16 cellular contexts compared by ENCODE assay signal in the genomic region with DNA sequence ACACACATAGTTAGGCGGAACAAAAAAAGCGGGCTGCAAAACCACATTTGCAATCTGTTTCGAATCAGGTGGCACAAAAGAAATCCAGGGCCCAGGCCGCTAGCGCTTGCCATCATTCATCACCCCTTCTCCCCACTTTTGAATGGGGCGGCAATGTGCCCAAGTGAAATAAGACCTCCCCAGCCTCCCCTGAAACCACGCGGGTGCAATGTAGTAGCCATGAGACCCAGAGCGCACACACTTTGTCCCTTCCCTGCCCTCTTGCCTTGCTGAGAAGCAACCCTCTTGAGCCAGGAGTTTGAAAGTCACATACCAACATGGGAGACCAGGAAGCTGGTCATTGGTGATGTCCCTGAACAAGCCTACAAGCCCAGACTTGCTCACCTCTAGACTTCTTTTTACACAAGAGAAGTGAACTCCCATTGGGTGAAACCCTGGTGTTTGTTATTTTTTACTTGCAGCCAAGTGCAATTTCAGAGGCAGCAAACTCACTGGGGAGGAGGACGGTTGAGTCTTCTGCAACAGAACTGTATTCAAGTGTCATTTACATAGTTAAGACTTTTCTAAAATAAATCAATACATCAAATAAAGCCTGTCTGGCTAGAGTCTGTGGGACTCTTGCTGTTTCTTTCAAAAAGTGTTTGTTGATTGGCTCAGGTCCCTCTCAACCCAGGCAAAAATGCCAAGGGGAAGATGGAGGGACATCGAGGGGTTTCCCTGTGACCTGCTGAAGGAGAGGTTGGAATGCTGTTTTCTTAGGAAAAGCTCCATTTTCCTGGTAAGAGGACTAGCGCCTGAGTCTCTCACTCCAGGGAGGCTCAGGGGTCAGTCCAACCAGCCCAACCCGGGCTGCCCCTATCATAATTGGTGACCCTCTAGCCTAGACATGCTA.
A peak's percentile ranks its signal among the peaks of the same experiment; 100 is the strongest.
DNase-seq lines count a peak whose midpoint lies in the region; ATAC-seq lines count a peak whose summit lies in the region.
"Had no signal": no experiment of that assay in that cellular context is flagged by ENCODE, and none has a peak within 500 bp of the region (broad histone marks: within the 10 kb centered on the region; RNA-seq: fewer than 3 reads in every experiment).

No MANE protein-coding gene starts in this region.

- H3K9ac ChIP-seq in trophoblast cell (ENCODE audit: low read length): no peak overlapping the region

- peaks cover 9% of the 10 kb centered on the region for H3K79me1 ChIP-seq in trophoblast cell (ENCODE audit: low read length)

- H2BK5ac ChIP-seq in trophoblast cell (ENCODE audit: low read depth, low read length, poor library complexity): no peak overlapping the region

- no peak overlapping the region for H3K23ac ChIP-seq in trophoblast cell (ENCODE audit: low read length)

- H2BK12ac ChIP-seq in trophoblast cell (ENCODE audit: low read length): peak overlapping the region; percentile 6

- no CpG with 5 or more reads among the region's 13 CpGs for WGBS in trophoblast cell (ENCODE audit: extremely low coverage, insufficient coverage, insufficient read length)

- no peak overlapping the region for H3K4me3 ChIP-seq in trophoblast cell (ENCODE audit: low read depth, low read length)
- H3K4me3 ChIP-seq: lung, tibial nerve had no signal

- no peak overlapping the region for H3K4me2 ChIP-seq in trophoblast cell (ENCODE audit: low read length)

- H3K27me3 ChIP-seq in trophoblast cell (ENCODE audit: insufficient read depth, low read length): no peaks in the 10 kb centered on the region
- H3K27me3 ChIP-seq: tibial nerve had no signal

- in situ Hi-C loops in ACHN (cut with HindIII; ENCODE audit: low pct_ligation_motif_present, low pct_unique_long_range_greater_than_20kb, low sequenced_read_pairs): no loop called here

- peak overlapping the region; percentile 25 for H3K14ac ChIP-seq in trophoblast cell (ENCODE audit: low read length)

- peak overlapping the region; percentile 64 for H2AK5ac ChIP-seq in trophoblast cell (ENCODE audit: low read length)

- H3K4ac ChIP-seq in trophoblast cell (ENCODE audit: low read depth, low read length): no peak overlapping the region

- peak overlapping the region; percentile 24 for H4K8ac ChIP-seq in trophoblast cell (ENCODE audit: low read depth, low read length)

- no peak for ATAC-seq in HG02763 (IDR thresholded peaks at IDR 0.05; ENCODE audit: unreplicated experiment)
- ATAC-seq: CD8-positive, alpha-beta T cell; SK-N-SH treated with all-trans-retinoic acid at 6 μM for 48 hours had no signal

- H3K27ac ChIP-seq in trophoblast cell (ENCODE audit: low read depth, low read length): peak overlapping the region; percentile 57
- H3K27ac ChIP-seq: tibial nerve, WERI-Rb-1 had no signal

- H4K12ac ChIP-seq in trophoblast cell (ENCODE audit: low read depth, low read length): no peak overlapping the region

- peak; percentile 70 for DNase-seq in DMS53 (lab: John Stamatoyannopoulos, UW)
- no peak for DNase-seq in DMS53 treated with DMSO at 0.1 percent for 48 hours (lab: John Stamatoyannopoulos, UW; ENCODE audit: unreplicated experiment)
- peak; percentile 2 for DNase-seq in NCI-H128 (lab: John Stamatoyannopoulos, UW; ENCODE audit: unreplicated experiment)
- peak; percentile 20 for DNase-seq in T1000 (lab: John Stamatoyannopoulos, UW)
- DNase-seq in trophoblast cell: peak in 1 of 2 donors; percentile 58
- no peak for DNase-seq in EL
- DNase-seq in ACHN: no peak
- DNase-seq: activated gamma-delta T cell treated with Interleukin-2 at 50 U/mL for 16 hours; CD8-positive, alpha-beta T cell; NCI-H1092 treated with DMSO at 0.1 percent for 48 hours; stimulated activated CD8-positive, alpha-beta memory T cell treated with anti-CD3 and anti-CD28 coated beads, Interleukin-4, amount 100 ng/mL, for 48 hours; WERI-Rb-1 had no signal

- no peaks in the 10 kb centered on the region for H3K79me2 ChIP-seq in trophoblast cell (ENCODE audit: control insufficient read depth, insufficient read depth, low read length, poor library complexity)

- peak overlapping the region; percentile 81 for H4K91ac ChIP-seq in trophoblast cell (ENCODE audit: low read depth, low read length)

- no peaks in the 10 kb centered on the region for H3K36me3 ChIP-seq in trophoblast cell (ENCODE audit: control insufficient read depth in 1 of 2, insufficient read depth in 2 of 2, low read length in 2 of 2)
- H3K36me3 ChIP-seq: tibial nerve, WERI-Rb-1 had no signal

- peak overlapping the region; percentile 45 for H2BK120ac ChIP-seq in trophoblast cell (ENCODE audit: insufficient read depth, low read length, poor library complexity)

- H3K4me1 ChIP-seq in trophoblast cell (ENCODE audit: control insufficient read depth in 1 of 2, insufficient read depth in 2 of 2, low read length in 2 of 2): peaks cover 4 to 7% of the 10 kb centered on the region in 2 experiments
- H3K4me1 ChIP-seq: tibial nerve had no signal

- H2AFZ ChIP-seq in trophoblast cell (ENCODE audit: insufficient read depth, low read length, poor library complexity): no peak overlapping the region

- peaks cover 3% of the 10 kb centered on the region for H3K9me3 ChIP-seq in trophoblast cell (ENCODE audit: insufficient read depth, low read depth, low read length)
- H3K9me3 ChIP-seq: tibial nerve had no signal

- no peak overlapping the region for H3K18ac ChIP-seq in trophoblast cell (ENCODE audit: low read length)

Comparison
In these comparisons a context has a peak if more than half of its experiments do, and no peak if none do; other contexts are left out.
1. DNase-seq: peak in DMS53 (single experiment), NCI-H128 (single experiment) and T1000 (single experiment); none in DMS53 treated with DMSO at 0.1 percent for 48 hours (single experiment), EL (single experiment) and ACHN (single experiment).